In genomic region chr10:3074145-3074665, GRCh38 we compare ENCODE assay signal across 14 cellular contexts. TPM values are rescaled to one million over a fixed set of nuclear protein-coding genes. Genes with fewer than 3 reads are reported as not detected.
DNase-seq lines count a peak whose midpoint lies in the region; ATAC-seq, FAIRE-seq and TF ChIP-seq lines count a peak whose summit lies in the region.
"Had no signal": no experiment of that assay in that cellular context is flagged by ENCODE, and none has a peak within 500 bp of the region (broad histone marks: within the 10 kb centered on the region; RNA-seq: fewer than 3 reads in every experiment).

No MANE protein-coding gene starts in this region.

- peak overlapping the region; percentile 70 for H3K27ac Mint-ChIP-seq in activated naive CD4-positive, alpha-beta T cell treated with anti-CD3 and anti-CD28 coated beads, Interleukin-2, amount 50 U/mL, for 24 hours
- peak overlapping the region in 1 of 2 donors; percentile 85 for H3K27ac Mint-ChIP-seq in activated naive CD4-positive, alpha-beta T cell treated with anti-CD3 and anti-CD28 coated beads, Interleukin-2, amount 50 U/mL, for 72 hours
- no peak overlapping the region for H3K27ac Mint-ChIP-seq in astrocyte (ENCODE audit: unreplicated experiment)
- H3K27ac Mint-ChIP-seq in stimulated activated effector memory CD8-positive, alpha-beta T cell treated with anti-CD3 and anti-CD28 coated beads, Interleukin-12 subunit alpha, Interleukin-12 subunit beta, amount 100 ng/mL, for 72 hours, result peak overlapping the region; percentile 65

- DNase-seq in activated naive CD4-positive, alpha-beta T cell treated with anti-CD3 and anti-CD28 coated beads, Interleukin-2, amount 50 U/mL, for 72 hours (ENCODE audit: low spot score in 2 of 2), result no peak
- DNase-seq in astrocyte (ENCODE audit: low read depth) (peak; percentile 53), heart left ventricle (no peak), HUDEP-2 (lab: John Stamatoyannopoulos, UW; ENCODE audit: unreplicated experiment in 76 of 76) (no peak), NCI-H69 (lab: John Stamatoyannopoulos, UW) (no peak)
- no peak for DNase-seq in stimulated activated effector memory CD8-positive, alpha-beta T cell treated with anti-CD3 and anti-CD28 coated beads, Interleukin-12 subunit alpha, Interleukin-12 subunit beta, amount 100 ng/mL, for 72 hours (ENCODE audit: low spot score in 2 of 2)
- no peak for DNase-seq in activated naive CD4-positive, alpha-beta T cell (lab: John Stamatoyannopoulos, UW)
- DNase-seq: ACHN; amygdala; GDM1; stimulated activated naive CD8-positive, alpha-beta T cell treated with anti-CD3 and anti-CD28 coated beads, Interleukin-15, Interleukin-2, amounts not matched to agents 100 U/mL and 50 U/mL, for 24 hours had no signal

- H4K20me1 ChIP-seq in astrocyte (ENCODE audit: insufficient read depth, low read length), result peaks cover 65% of the 10 kb centered on the region

- TF ChIP-seq CTCF in astrocyte (IDR thresholded peaks at IDR 0.05; ENCODE audit: insufficient read depth, low read depth, low read length), result no peak
- no peak for TF ChIP-seq CTCF in heart left ventricle (IDR thresholded peaks at IDR 0.05)

- intact Hi-C loops in heart left ventricle (cut with DNase I), result no loop called here

- WGBS in heart left ventricle, 4 donors, result 55 to 73% (median 71%) methylated on average over 4 to 7 of the region's 7 CpGs

- peaks cover 28% of the 10 kb centered on the region for H3K36me3 Mint-ChIP-seq in activated naive CD4-positive, alpha-beta T cell treated with anti-CD3 and anti-CD28 coated beads, Interleukin-2, amount 50 U/mL, for 24 hours
- peaks cover 35 to 59% of the 10 kb centered on the region in 2 donors for H3K36me3 Mint-ChIP-seq in activated naive CD4-positive, alpha-beta T cell treated with anti-CD3 and anti-CD28 coated beads, Interleukin-2, amount 50 U/mL, for 72 hours
- H3K36me3 Mint-ChIP-seq in astrocyte (ENCODE audit: low read depth, unreplicated experiment), result peaks cover 24% of the 10 kb centered on the region
- H3K36me3 Mint-ChIP-seq in stimulated activated effector memory CD8-positive, alpha-beta T cell treated with anti-CD3 and anti-CD28 coated beads, Interleukin-12 subunit alpha, Interleukin-12 subunit beta, amount 100 ng/mL, for 72 hours, result peaks cover 100% of the 10 kb centered on the region

- peaks cover 59% of the 10 kb centered on the region for H3K4me1 Mint-ChIP-seq in activated naive CD4-positive, alpha-beta T cell treated with anti-CD3 and anti-CD28 coated beads, Interleukin-2, amount 50 U/mL, for 24 hours
- peaks cover 67% of the 10 kb centered on the region for H3K4me1 Mint-ChIP-seq in astrocyte (ENCODE audit: low read depth, unreplicated experiment)
- H3K4me1 Mint-ChIP-seq in stimulated activated effector memory CD8-positive, alpha-beta T cell treated with anti-CD3 and anti-CD28 coated beads, Interleukin-12 subunit alpha, Interleukin-12 subunit beta, amount 100 ng/mL, for 72 hours, result peaks cover 74% of the 10 kb centered on the region

- no peak for ATAC-seq in activated naive CD4-positive, alpha-beta T cell treated with anti-CD3 and anti-CD28 coated beads, Interleukin-2, amount 50 U/mL, for 72 hours
- peak in 3 of 4 donors; percentile 56 to 62 (median 61) for ATAC-seq in heart left ventricle
- no peak for ATAC-seq in stimulated activated effector memory CD8-positive, alpha-beta T cell treated with anti-CD3 and anti-CD28 coated beads, Interleukin-12 subunit alpha, Interleukin-12 subunit beta, amount 100 ng/mL, for 72 hours
- ATAC-seq: stimulated activated naive CD8-positive, alpha-beta T cell treated with anti-CD3 and anti-CD28 coated beads, Interleukin-15, Interleukin-2, amounts not matched to agents 100 U/mL and 50 U/mL, for 24 hours had no signal

- peaks cover 98% of the 10 kb centered on the region for H3K79me2 ChIP-seq in astrocyte (ENCODE audit: insufficient read depth, low read length)

- no peak for FAIRE-seq in astrocyte (lab: Jason Lieb, UNC)
- FAIRE-seq: urothelium cell line had no signal

- TF ChIP-seq POLR2A in heart left ventricle (IDR thresholded peaks at IDR 0.05), result no peak

- H3K4me1 ChIP-seq in astrocyte (ENCODE audit: insufficient read depth, low read length), result peaks cover 32% of the 10 kb centered on the region
- peaks cover 0 to 37% (median 18%) of the 10 kb centered on the region in 12 donors for H3K4me1 ChIP-seq in heart left ventricle

- H3K4me3 Mint-ChIP-seq in activated naive CD4-positive, alpha-beta T cell treated with anti-CD3 and anti-CD28 coated beads, Interleukin-2, amount 50 U/mL, for 24 hours, result no peak overlapping the region
- H3K4me3 Mint-ChIP-seq in astrocyte (ENCODE audit: unreplicated experiment), result no peak overlapping the region
- no peak overlapping the region for H3K4me3 Mint-ChIP-seq in stimulated activated effector memory CD8-positive, alpha-beta T cell treated with anti-CD3 and anti-CD28 coated beads, Interleukin-12 subunit alpha, Interleukin-12 subunit beta, amount 100 ng/mL, for 72 hours

- H3K36me3 ChIP-seq in astrocyte (ENCODE audit: insufficient read depth, low read length) (peaks cover 9% of the 10 kb centered on the region), heart left ventricle (peaks cover 0 to 9% (median 3%) of the 10 kb centered on the region in 9 donors)

- peaks cover 6% of the 10 kb centered on the region for H3K9me3 Mint-ChIP-seq in activated naive CD4-positive, alpha-beta T cell treated with anti-CD3 and anti-CD28 coated beads, Interleukin-2, amount 50 U/mL, for 24 hours
- H3K9me3 Mint-ChIP-seq in activated naive CD4-positive, alpha-beta T cell treated with anti-CD3 and anti-CD28 coated beads, Interleukin-2, amount 50 U/mL, for 72 hours, result no peaks in the 10 kb centered on the region
- H3K9me3 Mint-ChIP-seq in astrocyte (ENCODE audit: unreplicated experiment), result peaks cover 2% of the 10 kb centered on the region
- H3K9me3 Mint-ChIP-seq in stimulated activated effector memory CD8-positive, alpha-beta T cell treated with anti-CD3 and anti-CD28 coated beads, Interleukin-12 subunit alpha, Interleukin-12 subunit beta, amount 100 ng/mL, for 72 hours, result peaks cover 3% of the 10 kb centered on the region

- H3K27me3 Mint-ChIP-seq in activated naive CD4-positive, alpha-beta T cell treated with anti-CD3 and anti-CD28 coated beads, Interleukin-2, amount 50 U/mL, for 24 hours, result no peaks in the 10 kb centered on the region
- H3K27me3 Mint-ChIP-seq in astrocyte (ENCODE audit: low read depth, unreplicated experiment), result no peaks in the 10 kb centered on the region

- H3K27ac ChIP-seq in astrocyte (ENCODE audit: low read depth, low read length) (no peak overlapping the region), heart left ventricle (peak overlapping the region in 6 of 12 donors; percentile 22 to 65 (median 43))

- H3K4me3 ChIP-seq in astrocyte (ENCODE audit: insufficient read depth, low read depth, low read length) (no peak overlapping the region), heart left ventricle (no peak overlapping the region)
- H3K4me3 ChIP-seq: skin epidermis had no signal

- no peak overlapping the region for H2AFZ ChIP-seq in astrocyte (ENCODE audit: low read depth, low read length)

- H3K27me3 ChIP-seq in astrocyte (ENCODE audit: insufficient read depth, low read length), result no peaks in the 10 kb centered on the region
- no peaks in the 10 kb centered on the region for H3K27me3 ChIP-seq in heart left ventricle

- no peak overlapping the region for H3K4me2 ChIP-seq in astrocyte (ENCODE audit: low read length)

- H3K9me3 ChIP-seq in astrocyte (ENCODE audit: insufficient read depth, low read depth, low read length), result no peaks in the 10 kb centered on the region
- no peaks in the 10 kb centered on the region for H3K9me3 ChIP-seq in heart left ventricle

- H3K9ac ChIP-seq in astrocyte (ENCODE audit: low read length), result no peak overlapping the region

RNA-seq across cellular contexts. Expression of gene PFKP, which starts 6.9 kb away (rescaled TPM):
- 100 to 1,000 TPM in 1 of 2 donors, 10 to 100 TPM in 1; 63.7 to 258 TPM for total RNA-seq in activated naive CD4-positive, alpha-beta T cell treated with anti-CD3 and anti-CD28 coated beads, Interleukin-2, amount 50 U/mL, for 72 hours
- total RNA-seq in astrocyte (356 and 361 TPM in 2 replicates), heart left ventricle (100 to 1,000 TPM; 141 to 318 (median 183) TPM)
- polyA plus RNA-seq in heart left ventricle, result 100 to 1,000 TPM in 1 of 2 donors, 10 to 100 TPM in 1; 68.0 to 231 TPM

Comparison
In these comparisons a context has a peak if more than half of its experiments do, and no peak if none do; other contexts are left out.
1. ATAC-seq: peak in heart left ventricle (3 of 4); none in activated naive CD4-positive, alpha-beta T cell treated with anti-CD3 and anti-CD28 coated beads, Interleukin-2, amount 50 U/mL, for 72 hours (0 of 2) and stimulated activated effector memory CD8-positive, alpha-beta T cell treated with anti-CD3 and anti-CD28 coated beads, Interleukin-12 subunit alpha, Interleukin-12 subunit beta, amount 100 ng/mL, for 72 hours (single experiment).